In genomic region chr1:209405183-209405823, GRCh38 we compare ENCODE assay signal across 10 cellular contexts.
A peak's percentile ranks its signal among the peaks of the same experiment; 100 is the strongest.
DNase-seq lines count a peak whose midpoint lies in the region; ATAC-seq, FAIRE-seq and TF ChIP-seq lines count a peak whose summit lies in the region.
"Had no signal": no experiment of that assay in that cellular context is flagged by ENCODE, and none has a peak within 500 bp of the region (broad histone marks: within the 10 kb centered on the region; RNA-seq: fewer than 3 reads in every experiment).

No MANE protein-coding gene starts in this region.

- WGBS in esophagus squamous epithelium, 2 donors, result 16 to 21% methylated on average over 5 of the region's 5 CpGs
- WGBS in trophoblast cell (ENCODE audit: extremely low coverage, insufficient coverage, insufficient read length), result no CpG with 5 or more reads among the region's 5 CpGs

- H3K4me1 ChIP-seq in RWPE2 (ENCODE audit: insufficient read depth, poor library complexity, severe bottlenecking) (peaks cover 45% of the 10 kb centered on the region), esophagus squamous epithelium (peaks cover 7 to 67% (median 25%) of the 10 kb centered on the region in 3 donors), trophoblast cell (ENCODE audit: control insufficient read depth in 1 of 2, insufficient read depth in 2 of 2, low read length in 2 of 2) (peaks cover 7 to 17% of the 10 kb centered on the region in 2 experiments)

- H3K9me3 ChIP-seq in RWPE2 (ENCODE audit: severe bottlenecking), result no peaks in the 10 kb centered on the region
- H3K9me3 ChIP-seq in esophagus squamous epithelium, result no peaks in the 10 kb centered on the region
- no peaks in the 10 kb centered on the region for H3K9me3 ChIP-seq in trophoblast cell (ENCODE audit: insufficient read depth, low read depth, low read length)

- H2BK12ac ChIP-seq in trophoblast cell (ENCODE audit: low read length), result peak overlapping the region; percentile 25

- TF ChIP-seq POLR2A in esophagus squamous epithelium (IDR thresholded peaks at IDR 0.05), result no peak
- no peak for TF ChIP-seq POLR2A in GM12892 (IDR thresholded peaks at IDR 0.05; ENCODE audit: low read depth, low read length)

- H3K9ac ChIP-seq in trophoblast cell (ENCODE audit: low read length), result no peak overlapping the region

- no peak overlapping the region for H3K18ac ChIP-seq in trophoblast cell (ENCODE audit: low read length)

- no peak overlapping the region for H2BK5ac ChIP-seq in trophoblast cell (ENCODE audit: low read depth, low read length, poor library complexity)

- no peak overlapping the region for H4K8ac ChIP-seq in trophoblast cell (ENCODE audit: low read depth, low read length)

- no peak for FAIRE-seq in GM12892 (lab: Jason Lieb, UNC)

- DNase-seq in HCEC 1CT, result peak; percentile 64
- no peak for DNase-seq in RWPE2 (ENCODE audit: low spot score)
- DNase-seq in esophagus squamous epithelium (lab: John Stamatoyannopoulos, UW), result no peak
- no peak for DNase-seq in trophoblast cell
- no peak for DNase-seq in dorsolateral prefrontal cortex
- DNase-seq in GM12892 (ENCODE audit: insufficient read length), result no peak
- no peak for DNase-seq in cortex of kidney (lab: John Stamatoyannopoulos, UW)
- DNase-seq: stimulated activated naive CD4-positive, alpha-beta T cell; T-helper 9 cell had no signal

- ATAC-seq in RWPE2 (ENCODE audit: low read depth), result peak; percentile 28
- ATAC-seq in HG02970 (IDR thresholded peaks at IDR 0.05; ENCODE audit: low FRiP score, unreplicated experiment), result no peak

- no peak overlapping the region for H2AFZ ChIP-seq in trophoblast cell (ENCODE audit: insufficient read depth, low read length, poor library complexity)

- no peaks in the 10 kb centered on the region for H3K27me3 ChIP-seq in RWPE2 (ENCODE audit: insufficient read depth, poor library complexity, severe bottlenecking)
- H3K27me3 ChIP-seq in esophagus squamous epithelium, result no peaks in the 10 kb centered on the region
- no peaks in the 10 kb centered on the region for H3K27me3 ChIP-seq in trophoblast cell (ENCODE audit: insufficient read depth, low read length)
- peaks cover 0 to 3% (median 0%) of the 10 kb centered on the region in 45 donors for H3K27me3 ChIP-seq in dorsolateral prefrontal cortex

- no peak overlapping the region for H4K12ac ChIP-seq in trophoblast cell (ENCODE audit: low read depth, low read length)

- no peaks in the 10 kb centered on the region for H3K79me2 ChIP-seq in trophoblast cell (ENCODE audit: control insufficient read depth, insufficient read depth, low read length, poor library complexity)

- H3K36me3 ChIP-seq in RWPE2 (ENCODE audit: low read depth), result no peaks in the 10 kb centered on the region
- no peaks in the 10 kb centered on the region for H3K36me3 ChIP-seq in esophagus squamous epithelium
- H3K36me3 ChIP-seq in trophoblast cell (ENCODE audit: control insufficient read depth in 1 of 2, insufficient read depth in 2 of 2, low read length in 2 of 2), result no peaks in the 10 kb centered on the region

- H2BK120ac ChIP-seq in trophoblast cell (ENCODE audit: insufficient read depth, low read length, poor library complexity), result peak overlapping the region; percentile 20

- H3K4me3 ChIP-seq in RWPE2 (ENCODE audit: severe bottlenecking) (no peak overlapping the region), esophagus squamous epithelium (no peak overlapping the region), trophoblast cell (ENCODE audit: low read depth, low read length) (no peak overlapping the region), dorsolateral prefrontal cortex (no peak overlapping the region)

- no peak overlapping the region for H3K4ac ChIP-seq in trophoblast cell (ENCODE audit: low read depth, low read length)

- peak overlapping the region; percentile 22 for H3K4me2 ChIP-seq in trophoblast cell (ENCODE audit: low read length)

- H3K14ac ChIP-seq in trophoblast cell (ENCODE audit: low read length), result no peak overlapping the region

- H4K91ac ChIP-seq in trophoblast cell (ENCODE audit: low read depth, low read length), result peak overlapping the region; percentile 40

- intact Hi-C loops in esophagus squamous epithelium (cut with DNase I), result no loop called here
- intact Hi-C loops in dorsolateral prefrontal cortex (cut with DNase I), result no loop called here

- H3K79me1 ChIP-seq in trophoblast cell (ENCODE audit: low read length), result peaks cover 18% of the 10 kb centered on the region

- H3K27ac ChIP-seq in RWPE2 (ENCODE audit: poor library complexity, severe bottlenecking) (peak overlapping the region; percentile 99), esophagus squamous epithelium (peak overlapping the region; percentile 49 to 70 (median 68)), trophoblast cell (ENCODE audit: low read depth, low read length) (no peak overlapping the region), dorsolateral prefrontal cortex (peak overlapping the region in 2 of 59 donors; percentile 7 to 21)

- no peak overlapping the region for H2AK5ac ChIP-seq in trophoblast cell (ENCODE audit: low read length)

- TF ChIP-seq CTCF in RWPE2 (IDR thresholded peaks at IDR 0.05; ENCODE audit: poor library complexity, severe bottlenecking), result no peak
- TF ChIP-seq CTCF in esophagus squamous epithelium (IDR thresholded peaks at IDR 0.05), result no peak
- no peak for TF ChIP-seq CTCF in dorsolateral prefrontal cortex (IDR thresholded peaks at IDR 0.05 in 54 of 56, conservative IDR thresholded peaks at IDR 0.05 in 2 of 56; ENCODE audit: low read depth in 1 of 56, partially characterized antibody in 56 of 56)

- H3K23ac ChIP-seq in trophoblast cell (ENCODE audit: low read length), result no peak overlapping the region
